In genomic region chr6:118589186-118589585, GRCh38 we compare ENCODE assay signal across 17 cellular contexts. TPM values are rescaled to one million over a fixed set of nuclear protein-coding genes. Genes with fewer than 3 reads are reported as not detected.
DNase-seq lines count a peak whose midpoint lies in the region; ATAC-seq, FAIRE-seq and TF ChIP-seq lines count a peak whose summit lies in the region.
"Had no signal": no experiment of that assay in that cellular context is flagged by ENCODE, and none has a peak within 500 bp of the region (broad histone marks: within the 10 kb centered on the region; RNA-seq: fewer than 3 reads in every experiment).

No MANE protein-coding gene starts in this region.

- no peak overlapping the region for H3K4ac ChIP-seq in IMR-90 (ENCODE audit: low read depth, low read length)

- peak overlapping the region; percentile 48 for H3K27ac Mint-ChIP-seq in CD4-positive, alpha-beta T cell
- H3K27ac Mint-ChIP-seq in naive thymus-derived CD4-positive, alpha-beta T cell, result peak overlapping the region in 8 of 9 donors; percentile 32 to 90 (median 75)

- intact Hi-C loops in CD4-positive, alpha-beta T cell (cut with DNase I, micrococcal nuclease), result no loop called here
- intact Hi-C loops in IMR-90 (cut with micrococcal nuclease) (no loop called here), endothelial cell of umbilical vein (cut with micrococcal nuclease) (no loop called here), left ventricle myocardium inferior (cut with micrococcal nuclease) (loop anchor here (10.0 kb wide), 1 partner anchor 304 kb away; no protein-coding TSS in a partner anchor)
- intact Hi-C loops in naive thymus-derived CD4-positive, alpha-beta T cell (cut with micrococcal nuclease), result no loop called here

- WGBS in IMR-90 (ENCODE audit: extremely low coverage in 2 of 2, insufficient read length in 1 of 2), 2 experiments, result no CpG with 5 or more reads among the region's 4 CpGs

- peaks cover 90% of the 10 kb centered on the region for H3K36me3 Mint-ChIP-seq in CD4-positive, alpha-beta T cell (ENCODE audit: low read depth)
- peaks cover 8 to 77% (median 41%) of the 10 kb centered on the region in 5 donors for H3K36me3 Mint-ChIP-seq in naive thymus-derived CD4-positive, alpha-beta T cell

- dilution Hi-C loops in IMR-90 (cut with HindIII; ENCODE audit: low sequenced_read_pairs, unreplicated experiment) (no loop called here), endothelial cell of umbilical vein (cut with MboI; ENCODE audit: extremely low pct_ligation_motif_present, low sequenced_read_pairs) (no loop called here)

- H3K9me1 ChIP-seq in IMR-90 (ENCODE audit: insufficient read depth, low read length), result no peaks in the 10 kb centered on the region; the same call in 1 of the 2 replicates
- H3K9me1 ChIP-seq in endothelial cell of umbilical vein (replicated peaks; ENCODE audit: control insufficient read depth, extremely low read depth, insufficient read depth, low read length), result no peaks in the 10 kb centered on the region

- H3K27ac ChIP-seq in CD4-positive, alpha-beta T cell (ENCODE audit: low read depth, low read length), result no peak overlapping the region
- H3K27ac ChIP-seq in IMR-90 (ENCODE audit: insufficient read depth, low read length) (no peak overlapping the region), endothelial cell of umbilical vein (ENCODE audit: insufficient read depth, low read depth, low read length) (no peak overlapping the region), left ventricle myocardium inferior (replicated peaks) (no peak overlapping the region)
- H3K27ac ChIP-seq in naive thymus-derived CD4-positive, alpha-beta T cell (ENCODE audit: low read depth, low read length), result no peak overlapping the region
- H3K27ac ChIP-seq: SJSA1 had no signal

- peaks cover 39 to 44% of the 10 kb centered on the region in 2 experiments for H3K79me1 ChIP-seq in IMR-90 (ENCODE audit: low read depth in 1 of 2, low read length in 2 of 2)

- H3K4me3 Mint-ChIP-seq in CD4-positive, alpha-beta T cell, result no peak overlapping the region
- H3K4me3 Mint-ChIP-seq in naive thymus-derived CD4-positive, alpha-beta T cell, result no peak overlapping the region

- no peak overlapping the region for H4K91ac ChIP-seq in IMR-90 (ENCODE audit: insufficient read depth, low read depth, low read length)

- H3K56ac ChIP-seq in IMR-90 (ENCODE audit: extremely low read depth, insufficient read depth, low read length), result no peak overlapping the region

- H2BK15ac ChIP-seq in IMR-90 (ENCODE audit: low read depth, low read length), result no peak overlapping the region

- no peak overlapping the region for H4K8ac ChIP-seq in IMR-90 (ENCODE audit: low read depth in 2 of 2, low read length in 2 of 2)

- H3K9ac ChIP-seq in IMR-90 (ENCODE audit: low read depth, low read length), result no peak overlapping the region
- no peak overlapping the region for H3K9ac ChIP-seq in endothelial cell of umbilical vein (replicated peaks; ENCODE audit: extremely low read depth, insufficient read depth, low read length)

- peaks cover 78% of the 10 kb centered on the region for H3K4me1 Mint-ChIP-seq in CD4-positive, alpha-beta T cell (ENCODE audit: low read depth)
- peaks cover 9 to 88% (median 68%) of the 10 kb centered on the region in 7 donors for H3K4me1 Mint-ChIP-seq in naive thymus-derived CD4-positive, alpha-beta T cell

- H2AFZ ChIP-seq in IMR-90 (replicated peaks; ENCODE audit: low read length, poor library complexity) (no peak overlapping the region), endothelial cell of umbilical vein (ENCODE audit: low read depth, low read length) (no peak overlapping the region)

- FAIRE-seq in endothelial cell of umbilical vein (lab: Jason Lieb, UNC), result no peak
- FAIRE-seq: GM12891 had no signal

- TF ChIP-seq CTCF in CD4-positive, alpha-beta T cell (IDR thresholded peaks at IDR 0.05), result no peak
- TF ChIP-seq CTCF in IMR-90 (conservative IDR thresholded peaks at IDR 0.05; ENCODE audit: low read depth, low read length) (no peak), endothelial cell of umbilical vein (IDR thresholded peaks at IDR 0.05; ENCODE audit: extremely low read depth in 1 of 2, insufficient read depth in 1 of 2, low read depth in 1 of 2, low read length in 2 of 2) (no peak), left ventricle myocardium inferior (IDR thresholded peaks at IDR 0.05; ENCODE audit: borderline replicate concordance) (no peak)

- H4K5ac ChIP-seq in IMR-90 (ENCODE audit: low read depth, low read length), result no peak overlapping the region

- peaks cover 12% of the 10 kb centered on the region for H3K79me2 ChIP-seq in endothelial cell of umbilical vein (ENCODE audit: control insufficient read depth, insufficient read depth, low read length)

- no peaks in the 10 kb centered on the region for H3K27me3 Mint-ChIP-seq in CD4-positive, alpha-beta T cell
- no peaks in the 10 kb centered on the region for H3K27me3 Mint-ChIP-seq in naive thymus-derived CD4-positive, alpha-beta T cell

- H2BK20ac ChIP-seq in IMR-90 (ENCODE audit: low read depth, low read length), result no peak overlapping the region

- POLR2A ChIA-PET in CD4-positive, alpha-beta T cell (lab: Charles Lee), result no interaction called here
- POLR2A ChIA-PET in IMR-90 (lab: Charles Lee; ENCODE audit: unreplicated experiment) (no interaction called here), endothelial cell of umbilical vein (lab: Charles Lee) (no interaction called here)
- POLR2A ChIA-PET in naive thymus-derived CD4-positive, alpha-beta T cell (lab: Charles Lee), result no interaction called here

- no peak overlapping the region for H2AK9ac ChIP-seq in IMR-90 (replicated peaks; ENCODE audit: low read depth, low read length, poor library complexity)

- no peaks in the 10 kb centered on the region for H3K9me3 ChIP-seq in CD4-positive, alpha-beta T cell (ENCODE audit: control insufficient read depth, low read length)
- no peaks in the 10 kb centered on the region for H3K9me3 ChIP-seq in IMR-90 (ENCODE audit: control insufficient read depth, insufficient read depth, low read length)
- no peaks in the 10 kb centered on the region for H3K9me3 ChIP-seq in endothelial cell of umbilical vein (replicated peaks; ENCODE audit: control insufficient read depth, insufficient read depth, low read length)
- no peaks in the 10 kb centered on the region for H3K9me3 ChIP-seq in naive thymus-derived CD4-positive, alpha-beta T cell (ENCODE audit: control insufficient read depth in 2 of 3, low read length in 3 of 3)
- no peaks in the 10 kb centered on the region for H3K9me3 ChIP-seq in left ventricle myocardium inferior (replicated peaks)
- H3K9me3 ChIP-seq: SJSA1 had no signal

- peaks cover 11% of the 10 kb centered on the region for H3K4me1 ChIP-seq in IMR-90 (ENCODE audit: control insufficient read depth, insufficient read depth, low read length)
- H3K4me1 ChIP-seq in endothelial cell of umbilical vein (ENCODE audit: control insufficient read depth, extremely low read depth, insufficient read depth, low read length), result peaks cover 9% of the 10 kb centered on the region
- H3K4me1 ChIP-seq in naive thymus-derived CD4-positive, alpha-beta T cell (ENCODE audit: control insufficient read depth in 2 of 2, insufficient read depth in 2 of 2, low read length in 2 of 2), result no peaks in the 10 kb centered on the region
- peaks cover 45% of the 10 kb centered on the region for H3K4me1 ChIP-seq in left ventricle myocardium inferior
- H3K4me1 ChIP-seq: SJSA1 had no signal

- no peak overlapping the region for H3K18ac ChIP-seq in IMR-90 (ENCODE audit: low read depth, low read length)

- no TSS peak for BruUV-seq in IMR-90 (replicated peaks; lab: Mats Ljungman, UMichigan)
- BruUV-seq in endothelial cell of umbilical vein (replicated peaks; lab: Mats Ljungman, UMichigan), result no TSS peak

- no peak overlapping the region for H2AK5ac ChIP-seq in IMR-90 (ENCODE audit: low read depth, low read length)

- H3K36me3 ChIP-seq in IMR-90 (ENCODE audit: control insufficient read depth, insufficient read depth, low read length), result no peaks in the 10 kb centered on the region
- H3K36me3 ChIP-seq in endothelial cell of umbilical vein (ENCODE audit: control insufficient read depth in 2 of 2, extremely low read depth in 1 of 2, insufficient read depth in 2 of 2, low read length in 2 of 2), result no peaks in the 10 kb centered on the region
- no peaks in the 10 kb centered on the region for H3K36me3 ChIP-seq in naive thymus-derived CD4-positive, alpha-beta T cell (ENCODE audit: control insufficient read depth in 2 of 3, insufficient read depth in 3 of 3, low read length in 3 of 3)
- no peaks in the 10 kb centered on the region for H3K36me3 ChIP-seq in left ventricle myocardium inferior
- H3K36me3 ChIP-seq: SJSA1 had no signal

- no peaks in the 10 kb centered on the region for H3K27me3 ChIP-seq in CD4-positive, alpha-beta T cell (ENCODE audit: control insufficient read depth, insufficient read depth, low read length)
- no peaks in the 10 kb centered on the region for H3K27me3 ChIP-seq in IMR-90 (ENCODE audit: control insufficient read depth, insufficient read depth, low read length)
- no peaks in the 10 kb centered on the region for H3K27me3 ChIP-seq in endothelial cell of umbilical vein (ENCODE audit: control insufficient read depth in 2 of 2, insufficient read depth in 2 of 2, low read length in 2 of 2)
- H3K27me3 ChIP-seq in naive thymus-derived CD4-positive, alpha-beta T cell (ENCODE audit: control insufficient read depth in 2 of 2, insufficient read depth in 2 of 2, low read length in 2 of 2), result no peaks in the 10 kb centered on the region
- H3K27me3 ChIP-seq in left ventricle myocardium inferior (ENCODE audit: low read depth), result no peaks in the 10 kb centered on the region
- H3K27me3 ChIP-seq: SJSA1 had no signal

- TF ChIP-seq RAD21 in IMR-90 (IDR thresholded peaks at IDR 0.05; ENCODE audit: low read length), result no peak

- no peak overlapping the region for H3K4me3 ChIP-seq in IMR-90 (ENCODE audit: insufficient read depth, low read depth, low read length)
- no peak overlapping the region for H3K4me3 ChIP-seq in endothelial cell of umbilical vein (replicated peaks in 1 of 3; ENCODE audit: insufficient read depth in 1 of 3, low read depth in 1 of 3, low read length in 3 of 3)
- H3K4me3 ChIP-seq in naive thymus-derived CD4-positive, alpha-beta T cell (ENCODE audit: low read length), result no peak overlapping the region
- no peak overlapping the region for H3K4me3 ChIP-seq in left ventricle myocardium inferior
- H3K4me3 ChIP-seq: SJSA1 had no signal

- no peak overlapping the region for H3K23ac ChIP-seq in IMR-90 (ENCODE audit: low read depth, low read length)

- no peak for ATAC-seq in CD4-positive, alpha-beta T cell (ENCODE audit: poor library complexity)
- ATAC-seq in IMR-90 (ENCODE audit: low read depth) (peak; percentile 24; the same call in 1 of the 2 replicates), HG02678 (IDR thresholded peaks at IDR 0.05; ENCODE audit: unreplicated experiment) (no peak)
- no peak for ATAC-seq in naive thymus-derived CD4-positive, alpha-beta T cell

- CTCF ChIA-PET in CD4-positive, alpha-beta T cell (lab: Charles Lee), result no interaction called here
- CTCF ChIA-PET in IMR-90 (lab: Yijun Ruan, JAX), result no interaction called here
- CTCF ChIA-PET in endothelial cell of umbilical vein (lab: Charles Lee), result interaction anchor here (1.8 kb wide), 1 partner anchor 8 kb away, joined by 5 read pairs; no protein-coding TSS in a partner anchor
- CTCF ChIA-PET in naive thymus-derived CD4-positive, alpha-beta T cell (lab: Charles Lee), result no interaction called here

- no peak overlapping the region for H3K14ac ChIP-seq in IMR-90 (replicated peaks; ENCODE audit: low read depth, low read length)

- H4K20me1 ChIP-seq in IMR-90 (ENCODE audit: insufficient read depth, low read length) (peaks cover 5% of the 10 kb centered on the region; the same call in 1 of the 2 replicates), endothelial cell of umbilical vein (replicated peaks; ENCODE audit: control insufficient read depth, extremely low read depth, insufficient read depth, low read length) (no peaks in the 10 kb centered on the region)

- no peak overlapping the region for H2BK5ac ChIP-seq in IMR-90 (ENCODE audit: low read depth, low read length, poor library complexity, severe bottlenecking)

- in situ Hi-C loops in IMR-90 (cut with MboI; ENCODE audit: low sequenced_read_pairs), result no loop called here

- peak overlapping the region; percentile 12; the same call in 1 of the 2 replicates for H3K4me2 ChIP-seq in IMR-90 (ENCODE audit: low read depth, low read length)
- H3K4me2 ChIP-seq in endothelial cell of umbilical vein (ENCODE audit: insufficient read depth, low read length), result peak overlapping the region; percentile 35

- H3K9me3 Mint-ChIP-seq in CD4-positive, alpha-beta T cell, result no peaks in the 10 kb centered on the region
- H3K9me3 Mint-ChIP-seq in naive thymus-derived CD4-positive, alpha-beta T cell, result no peaks in the 10 kb centered on the region

- no peak overlapping the region for H2BK120ac ChIP-seq in IMR-90 (ENCODE audit: low read depth, low read length)

- TF ChIP-seq POLR2A in IMR-90 (IDR thresholded peaks at IDR 0.05; ENCODE audit: low read depth, low read length) (no peak), endothelial cell of umbilical vein (IDR thresholded peaks at IDR 0.05; ENCODE audit: low read depth, low read length) (no peak)

- no peak for DNase-seq in CD4-positive, alpha-beta T cell
- DNase-seq in IMR-90, result peak; percentile 7
- DNase-seq in endothelial cell of umbilical vein (ENCODE audit: low read depth, low spot score), result peak; percentile 32
- no peak for DNase-seq in naive thymus-derived CD4-positive, alpha-beta T cell
- DNase-seq in left ventricle myocardium inferior, result no peak
- DNase-seq in NCI-H128 (lab: John Stamatoyannopoulos, UW; ENCODE audit: unreplicated experiment), result no peak
- no peak for DNase-seq in amniotic stem cell (lab: John Stamatoyannopoulos, UW)
- DNase-seq: C1 segment of cervical spinal cord, Calu3, MV-4-11, NCI-H1436 treated with DMSO at 0.1 percent for 48 hours, NCI-H2227 treated with DMSO at 0.1 percent for 48 hours had no signal

RNA-seq across cellular contexts. Expression of gene PLN, which starts 41.1 kb away (rescaled TPM):
- not detected for total RNA-seq in CD4-positive, alpha-beta T cell
- total RNA-seq in IMR-90 (2012; rRNA removed), result under 0.01 TPM in 2 replicates
- polyA plus RNA-seq in IMR-90 (2012; rRNA removed), result not detected in 2 replicates
- polyA plus RNA-seq in IMR-90 (2012; cell fraction: cytosol; rRNA removed), result not detected in 2 replicates
- polyA plus RNA-seq in IMR-90 (2012; cell fraction: nucleus; rRNA removed; ENCODE audit: low replicate concordance), result not detected in 2 replicates
- not detected in 2 replicates for total RNA-seq in endothelial cell of umbilical vein
- polyA plus RNA-seq in endothelial cell of umbilical vein, result not detected in 2 replicates
- polyA plus RNA-seq in endothelial cell of umbilical vein (2011; cell fraction: cytosol; rRNA removed), result not detected in 2 replicates
- not detected in 2 replicates for polyA plus RNA-seq in endothelial cell of umbilical vein (2011; cell fraction: nucleus; rRNA removed)
- not detected in 2 replicates for polyA plus RNA-seq in endothelial cell of umbilical vein (2012)
- polyA minus RNA-seq in endothelial cell of umbilical vein, result not detected in 2 replicates
- not detected for polyA minus RNA-seq in endothelial cell of umbilical vein (2011; cell fraction: cytosol; rRNA and poly(A)+ RNA removed)
- 0.19 TPM in 1 of 2 replicates, not detected in the other for polyA minus RNA-seq in endothelial cell of umbilical vein (2011; cell fraction: nucleus; rRNA and poly(A)+ RNA removed)
- total RNA-seq in naive thymus-derived CD4-positive, alpha-beta T cell, result under 1 TPM in 3 of 5 experiments, not detected in 2; 0.19 to 0.22 (median 0.20) TPM
- under 1 TPM; 0.09 to 0.34 TPM for polyA plus RNA-seq in naive thymus-derived CD4-positive, alpha-beta T cell
- total RNA-seq in left ventricle myocardium inferior, result 2,329 TPM
- total RNA-seq: Calu3, G401, HT1080, SJSA1 had no signal

Comparison
In these comparisons a context has a peak if more than half of its experiments do, and no peak if none do; other contexts are left out.
1. DNase-seq: peak in IMR-90 (single experiment) and endothelial cell of umbilical vein (single experiment); none in CD4-positive, alpha-beta T cell (0 of 10), naive thymus-derived CD4-positive, alpha-beta T cell (0 of 9), left ventricle myocardium inferior (single experiment), NCI-H128 (single experiment) and amniotic stem cell (single experiment).
2. RNA of gene PLN, which starts 41.1 kb away (total RNA-seq): 2,329 TPM in left ventricle myocardium inferior (single experiment); 0.19 to 0.22 TPM in naive thymus-derived CD4-positive, alpha-beta T cell, not detected in CD4-positive, alpha-beta T cell, under 0.01 TPM in IMR-90 and not detected in endothelial cell of umbilical vein; every median in the first group is over 1,000 times any median in the second.